ENCODE assay signal across 19 cellular contexts in the genomic region with DNA sequence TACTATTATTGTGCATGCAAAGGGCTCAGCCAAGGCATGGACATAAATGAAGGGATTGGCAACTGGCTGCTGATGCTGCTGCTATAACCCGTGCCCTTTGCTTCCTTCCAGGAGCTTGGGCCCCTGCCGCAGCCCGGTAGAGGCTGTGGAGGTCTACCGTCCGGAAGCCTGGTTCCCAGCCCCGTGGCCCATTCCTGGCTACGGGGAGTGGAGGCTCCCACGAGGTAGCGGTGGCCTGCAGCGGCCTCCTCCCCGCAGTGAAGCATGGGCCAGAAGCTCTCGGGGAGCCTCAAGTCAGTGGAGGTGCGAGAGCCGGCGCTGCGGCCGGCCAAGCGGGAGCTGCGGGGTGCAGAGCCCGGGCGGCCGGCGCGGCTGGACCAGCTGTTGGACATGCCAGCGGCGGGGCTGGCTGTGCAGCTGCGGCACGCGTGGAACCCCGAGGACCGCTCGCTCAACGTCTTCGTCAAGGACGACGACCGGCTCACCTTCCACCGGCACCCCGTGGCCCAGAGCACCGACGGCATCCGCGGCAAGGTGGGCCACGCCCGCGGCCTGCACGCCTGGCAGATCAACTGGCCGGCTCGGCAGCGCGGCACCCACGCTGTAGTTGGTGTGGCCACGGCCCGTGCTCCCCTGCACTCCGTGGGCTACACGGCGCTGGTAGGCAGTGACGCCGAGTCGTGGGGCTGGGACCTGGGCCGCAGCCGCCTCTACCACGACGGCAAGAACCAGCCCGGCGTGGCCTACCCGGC. TPM values are rescaled to one million over a fixed set of nuclear protein-coding genes. Genes with fewer than 3 reads are reported as not detected.
"Had no signal": no experiment of that assay in that cellular context is flagged by ENCODE, and none has a peak within 500 bp of the region (broad histone marks: within the 10 kb centered on the region; RNA-seq: fewer than 3 reads in every experiment).

No MANE protein-coding gene starts in this region.

- H3K9me3 ChIP-seq: SJSA1, stomach, uterus had no signal

- DNase-seq: activated CD4-positive, alpha-beta T cell treated with anti-CD3 and anti-CD28 coated beads, Interleukin-2, amount 50 U/mL, for 1 hour; activated naive CD4-positive, alpha-beta T cell treated with anti-CD3 and anti-CD28 coated beads for 36 hours; central memory CD4-positive, alpha-beta T cell; erythroblast; foreskin melanocyte; glutamatergic neuron; hippocampal formation; left colon; naive thymus-derived CD8-positive, alpha-beta T cell; stomach; uterus had no signal

- H3K4me1 ChIP-seq: SJSA1, stomach, uterus had no signal

- H3K27ac ChIP-seq: SJSA1, stomach, uterus had no signal

- H3K27me3 ChIP-seq: uterus had no signal

- FAIRE-seq: colon, endometrium, islet of Langerhans had no signal

- ATAC-seq: activated CD4-positive, CD25-positive, alpha-beta regulatory T cell treated with anti-CD3 and anti-CD28 coated beads, Interleukin-2, amount 50 U/mL, for 24 hours; activated T-helper 17 cell treated with anti-CD3 and anti-CD28 coated beads, Interleukin-2, amount 50 U/mL, for 72 hours; left colon; naive thymus-derived CD8-positive, alpha-beta T cell had no signal

- H3K4me3 ChIP-seq: SJSA1, stomach, uterus had no signal

- H3K36me3 ChIP-seq: SJSA1, stomach, uterus had no signal

RNA-seq across cellular contexts. Expression of a gene that starts 14.9 kb away (rescaled TPM):
- total RNA-seq: activated CD8-positive, alpha-beta memory T cell treated with anti-CD3 and anti-CD28 coated beads for 36 hours; activated naive CD4-positive, alpha-beta T cell treated with anti-CD3 and anti-CD28 coated beads for 36 hours; activated T-helper 17 cell treated with anti-CD3 and anti-CD28 coated beads, Interleukin-2, amount 50 U/mL, for 72 hours; naive thymus-derived CD8-positive, alpha-beta T cell; renal cortical epithelial cell had no signal
- polyA plus RNA-seq: naive thymus-derived CD8-positive, alpha-beta T cell had no signal
